ENCODE assay signal across 12 cellular contexts in genomic region chr12:75509621-75510020, GRCh38. TPM values are rescaled to one million over a fixed set of nuclear protein-coding genes. Genes with fewer than 3 reads are reported as not detected.
DNase-seq lines count a peak whose midpoint lies in the region; ATAC-seq and TF ChIP-seq lines count a peak whose summit lies in the region.
"Had no signal": no experiment of that assay in that cellular context is flagged by ENCODE, and none has a peak within 500 bp of the region (broad histone marks: within the 10 kb centered on the region; RNA-seq: fewer than 3 reads in every experiment).

No MANE protein-coding gene starts in this region.

- H3K9ac ChIP-seq in BLaER1, result no peak overlapping the region

- H3K27me3 ChIP-seq in BLaER1 (no peaks in the 10 kb centered on the region), GM23338 (ENCODE audit: insufficient read depth) (no peaks in the 10 kb centered on the region), kidney epithelial cell (ENCODE audit: control insufficient read depth, insufficient read depth, low read length) (no peaks in the 10 kb centered on the region)
- H3K27me3 ChIP-seq: Peyer's patch, spleen had no signal

- H3K36me3 Mint-ChIP-seq in GM23338 (ENCODE audit: low read depth), result peaks cover 12% of the 10 kb centered on the region
- peaks cover 41% of the 10 kb centered on the region for H3K36me3 Mint-ChIP-seq in activated CD8-positive, alpha-beta T cell treated with anti-CD3 and anti-CD28 coated beads for 36 hours (ENCODE audit: low read depth)

- H3K9me3 Mint-ChIP-seq in GM23338, result no peaks in the 10 kb centered on the region
- H3K9me3 Mint-ChIP-seq in activated CD8-positive, alpha-beta T cell treated with anti-CD3 and anti-CD28 coated beads for 36 hours, result peaks cover 3% of the 10 kb centered on the region

- intact Hi-C loops in activated CD8-positive, alpha-beta T cell treated with anti-CD3 and anti-CD28 coated beads for 36 hours (cut with micrococcal nuclease), result loop anchor here (5.0 kb wide), 1 partner anchor 117 kb away; the partner anchor contains the start of gene GLIPR1L2

- peaks cover 36% of the 10 kb centered on the region for H3K36me3 ChIP-seq in BLaER1
- peaks cover 9% of the 10 kb centered on the region; the same call in 1 of the 2 replicates for H3K36me3 ChIP-seq in GM23338 (ENCODE audit: insufficient read depth)
- H3K36me3 ChIP-seq in kidney epithelial cell (ENCODE audit: control insufficient read depth, insufficient read depth, low read length), result no peaks in the 10 kb centered on the region

- POLR2A ChIA-PET in activated CD8-positive, alpha-beta T cell treated with anti-CD3 and anti-CD28 coated beads for 36 hours (lab: Charles Lee), result interaction anchor here (2.6 kb wide), 1 partner anchor 522 kb away, joined by 9 read pairs; the partner anchor contains the start of gene PHLDA1

- CTCF ChIA-PET in activated CD8-positive, alpha-beta T cell treated with anti-CD3 and anti-CD28 coated beads for 36 hours (lab: Charles Lee), result interaction anchor here (0.6 to 3.5 kb wide), 5 partner anchors 9 to 178 kb away, joined by 3 to 27 read pairs (median 3); no protein-coding TSS in a partner anchor

- H3K4me2 ChIP-seq in BLaER1 (peak overlapping the region; percentile 74), GM23338 (peak overlapping the region; percentile 83; the same call in 1 of the 2 replicates)

- H3K27ac ChIP-seq in BLaER1 (no peak overlapping the region), GM23338 (ENCODE audit: low read depth) (no peak overlapping the region)
- H3K27ac ChIP-seq: Peyer's patch had no signal

- peaks cover 9% of the 10 kb centered on the region; the same call in 2 of the 3 replicates for H3K4me1 Mint-ChIP-seq in GM23338
- H3K4me1 Mint-ChIP-seq in activated CD8-positive, alpha-beta T cell treated with anti-CD3 and anti-CD28 coated beads for 36 hours (ENCODE audit: low read depth), result peaks cover 36% of the 10 kb centered on the region

- peaks cover 58% of the 10 kb centered on the region for H3K79me2 ChIP-seq in GM23338 (replicated peaks; ENCODE audit: insufficient read depth)

- H3K4me3 ChIP-seq in BLaER1 (no peak overlapping the region), GM23338 (peak overlapping the region; percentile 72), kidney epithelial cell (ENCODE audit: low read depth, low read length) (peak overlapping the region; percentile 84)

- peaks cover 27% of the 10 kb centered on the region for H4K20me1 ChIP-seq in BLaER1
- H4K20me1 ChIP-seq in GM23338 (replicated peaks; ENCODE audit: insufficient read depth), result no peaks in the 10 kb centered on the region

- H3K9me2 ChIP-seq in GM23338 (ENCODE audit: insufficient read depth), result no peaks in the 10 kb centered on the region

- H3K27ac Mint-ChIP-seq in GM23338, result 0 out of 2 replicates have a peak overlapping the region, but pooled peaks have one; percentile 27
- peak overlapping the region; percentile 100 for H3K27ac Mint-ChIP-seq in activated CD8-positive, alpha-beta T cell treated with anti-CD3 and anti-CD28 coated beads for 36 hours

- no peaks in the 10 kb centered on the region for H3K9me3 ChIP-seq in BLaER1
- H3K9me3 ChIP-seq: Peyer's patch, spleen had no signal

- H2AFZ ChIP-seq in GM23338, result no peak overlapping the region

- H3K27me3 Mint-ChIP-seq in GM23338 (ENCODE audit: insufficient read depth, low read depth, poor library complexity), result peaks cover 5% of the 10 kb centered on the region
- no peaks in the 10 kb centered on the region for H3K27me3 Mint-ChIP-seq in activated CD8-positive, alpha-beta T cell treated with anti-CD3 and anti-CD28 coated beads for 36 hours

- no peak for DNase-seq in GM23338 (ENCODE audit: low spot score)
- no peak for DNase-seq in activated CD8-positive, alpha-beta T cell treated with anti-CD3 and anti-CD28 coated beads for 36 hours
- DNase-seq in kidney epithelial cell (ENCODE audit: low read depth), result no peak
- no peak for DNase-seq in AG20443 (ENCODE audit: low spot score)
- DNase-seq in NCI-H1436 treated with DMSO at 0.1 percent for 48 hours (lab: John Stamatoyannopoulos, UW), result no peak
- no peak for DNase-seq in NCI-H1092 (lab: John Stamatoyannopoulos, UW)
- no peak for DNase-seq in HK-2 (ENCODE audit: unreplicated experiment)
- DNase-seq: activated CD4-positive, alpha-beta T cell treated with anti-CD3 and anti-CD28 coated beads, Interleukin-2, amount 50 U/mL, for 1 hour; central memory CD4-positive, alpha-beta T cell; Peyer's patch; spleen had no signal

- H3K4me1 ChIP-seq in BLaER1 (peaks cover 13% of the 10 kb centered on the region), GM23338 (ENCODE audit: insufficient read depth) (peaks cover 7% of the 10 kb centered on the region; the same call in 1 of the 2 replicates)

- no peaks in the 10 kb centered on the region for H3F3A ChIP-seq in GM23338 (replicated peaks; ENCODE audit: low read depth)

- no peak for TF ChIP-seq CTCF in GM23338 (conservative IDR thresholded peaks at IDR 0.05; ENCODE audit: low read depth in 2 of 2)
- no peak for TF ChIP-seq CTCF in activated CD8-positive, alpha-beta T cell treated with anti-CD3 and anti-CD28 coated beads for 36 hours (IDR thresholded peaks at IDR 0.05)
- TF ChIP-seq CTCF in kidney epithelial cell (IDR thresholded peaks at IDR 0.05; ENCODE audit: insufficient read depth, low read length, poor library complexity, severe bottlenecking), result no peak

- H3K4me3 Mint-ChIP-seq in GM23338, result peak overlapping the region; percentile 99
- peak overlapping the region; percentile 99 for H3K4me3 Mint-ChIP-seq in activated CD8-positive, alpha-beta T cell treated with anti-CD3 and anti-CD28 coated beads for 36 hours

- ATAC-seq in GM23338, result no peak
- no peak for ATAC-seq in activated CD8-positive, alpha-beta T cell treated with anti-CD3 and anti-CD28 coated beads for 36 hours

TF ChIP-seq in GM23338, 12 proteins besides CTCF, POLR2A, EP300 and RAD21:
- TF ChIP-seq ZNF331 (CRISPR knock-in tag; IDR thresholded peaks at IDR 0.05; ENCODE audit: low read depth) (no peak), NANOG (IDR thresholded peaks at IDR 0.05; ENCODE audit: borderline replicate concordance) (no peak), CREB1 (CRISPR knock-in tag; IDR thresholded peaks at IDR 0.05; ENCODE audit: low read depth) (no peak), EZH2 (IDR thresholded peaks at IDR 0.05; ENCODE audit: low read depth, unreplicated experiment) (no peak), EZH2phosphoT487 (IDR thresholded peaks at IDR 0.05; ENCODE audit: unreplicated experiment) (no peak)

RNA-seq across cellular contexts. Expression of gene KRR1, which starts 1.8 kb away (rescaled TPM):
- total RNA-seq in GM23338 (2014; rRNA removed; shearing (Covaris generic)), result 37.4 and 55.7 TPM in 2 replicates
- 113 and 120 TPM in 2 replicates for polyA plus RNA-seq in GM23338 (2016; fragmentation: Nextera tagmentation; extraction: Ambion mirVana)
- total RNA-seq in activated CD8-positive, alpha-beta T cell treated with anti-CD3 and anti-CD28 coated beads for 36 hours, result 100 to 1,000 TPM; 113 to 121 TPM
- total RNA-seq in kidney epithelial cell, result 20.5 and 31.2 TPM in 2 replicates

RNA-seq across cellular contexts. Expression of gene GLIPR1, which starts 29.1 kb away (rescaled TPM):
- 0.03 and 0.04 TPM in 2 replicates for total RNA-seq in GM23338 (2014; rRNA removed; shearing (Covaris generic))
- polyA plus RNA-seq in GM23338 (2016; fragmentation: Nextera tagmentation; extraction: Ambion mirVana), result 4.8 and 6.1 TPM in 2 replicates
- 10 to 100 TPM; 15.9 to 18.6 TPM for total RNA-seq in activated CD8-positive, alpha-beta T cell treated with anti-CD3 and anti-CD28 coated beads for 36 hours
- 28.4 and 31.9 TPM in 2 replicates for total RNA-seq in kidney epithelial cell

Comparison
In these comparisons a context has a peak if more than half of its experiments do, and no peak if none do; other contexts are left out.
1. RNA of gene GLIPR1, which starts 29.1 kb away (total RNA-seq): 28.4 to 31.9 TPM in kidney epithelial cell and 15.9 to 18.6 TPM in activated CD8-positive, alpha-beta T cell treated with anti-CD3 and anti-CD28 coated beads for 36 hours; 0.03 to 0.04 TPM in GM23338; every median in the first group is over 10 times any median in the second.